1 cellular context compared by ENCODE assay signal in genomic region chr1:184973308-184974085, GRCh38.
TF ChIP-seq lines count a peak whose summit lies in the region.

No MANE protein-coding gene starts in this region.

TF ChIP-seq in K562, 482 proteins besides CTCF, POLR2A, EP300 and RAD21 (continued from another document and continues in another):
- TF ChIP-seq ZBTB9 (CRISPR knock-in tag; IDR thresholded peaks at IDR 0.05) (0 out of 2 replicates have a peak, but pooled peaks have one; percentile 26), TBL1XR1 (IDR thresholded peaks at IDR 0.05; ENCODE audit: low read length in 2 of 2) (peak in 1 of 2 experiments; percentile 20; a peak in 1 of 4 replicates), ELF4 (CRISPR knock-in tag; IDR thresholded peaks at IDR 0.05) (peak; percentile 78), ELF1 (tag; IDR thresholded peaks at IDR 0.05) (peak; percentile 54; the same call in 1 of the 2 replicates), CCNT2 (IDR thresholded peaks at IDR 0.05; ENCODE audit: borderline replicate concordance, extremely low read depth, insufficient read length, low read depth, low read length) (peak; percentile 63), ETV5 (CRISPR knock-in tag; IDR thresholded peaks at IDR 0.05; ENCODE audit: low read depth) (peak; percentile 72; the same call in 1 of the 2 replicates), ESRRA (IDR thresholded peaks at IDR 0.05; ENCODE audit: borderline replicate concordance, low read depth) (peak; percentile 49), ZNF511 (CRISPR knock-in tag; IDR thresholded peaks at IDR 0.05) (peak; percentile 90), GMEB1 (CRISPR knock-in tag; IDR thresholded peaks at IDR 0.05) (no peak), ZNF717 (CRISPR knock-in tag; IDR thresholded peaks at IDR 0.05) (0 out of 2 replicates have a peak, but pooled peaks have one; percentile 9), ATF7 (IDR thresholded peaks at IDR 0.05) (peak; percentile 92), GABPB1 (CRISPR knock-in tag; IDR thresholded peaks at IDR 0.05) (peak; percentile 39; the same call in 1 of the 2 replicates), KDM5B (IDR thresholded peaks at IDR 0.05; ENCODE audit: insufficient replicate concordance, low read depth, low read length) (peak; percentile 79), MEF2D (tag; conservative IDR thresholded peaks at IDR 0.05; ENCODE audit: low read depth) (no peak), CSDE1 (IDR thresholded peaks at IDR 0.05) (0 out of 4 replicates have a peak, but pooled peaks of 1 of the 2 experiments have one; percentile 43), ZEB2 (IDR thresholded peaks at IDR 0.05) (peak; percentile 69), ZKSCAN3 (CRISPR knock-in tag; IDR thresholded peaks at IDR 0.05) (no peak), ZNF592 (IDR thresholded peaks at IDR 0.05) (peak; percentile 52), NFATC3 (IDR thresholded peaks at IDR 0.05) (no peak), LEF1 (IDR thresholded peaks at IDR 0.05) (peak; percentile 82), KAT8 (IDR thresholded peaks at IDR 0.05; ENCODE audit: low read depth) (peak; percentile 6; the same call in 1 of the 2 replicates), NRF1 (conservative IDR thresholded peaks at IDR 0.05 in 1 of 2, IDR thresholded peaks at IDR 0.05 in 1 of 2) (no peak; a peak in 1 of 4 replicates), THRB (CRISPR knock-in tag; conservative IDR thresholded peaks at IDR 0.05) (0 out of 2 replicates have a peak, but pooled peaks have one; percentile 3), GTF2A2 (tag; IDR thresholded peaks at IDR 0.05) (no peak), ZNF12 (CRISPR knock-in tag; IDR thresholded peaks at IDR 0.05) (peak; percentile 22; the same call in 1 of the 2 replicates), ZNF140 (CRISPR knock-in tag; IDR thresholded peaks at IDR 0.05) (no peak), RBM22 (IDR thresholded peaks at IDR 0.05; ENCODE audit: low read depth, low read length, poor library complexity, severe bottlenecking) (peak; percentile 88), ATF2 (CRISPR knock-in tag; IDR thresholded peaks at IDR 0.05) (no peak), ATF1 (CRISPR knock-in tag; IDR thresholded peaks at IDR 0.05) (no peak), ATF1 (tag; IDR thresholded peaks at IDR 0.05) (no peak), FOXK2 (conservative IDR thresholded peaks at IDR 0.05 in 1 of 2, IDR thresholded peaks at IDR 0.05 in 1 of 2; ENCODE audit: low read depth in 2 of 2) (peak in 1 of 2 experiments; percentile 66; a peak in 1 of 4 replicates), ARNT (IDR thresholded peaks at IDR 0.05) (peak in 1 of 2 experiments; percentile 81; a peak in 2 of 4 replicates), CTCFL (IDR thresholded peaks at IDR 0.05; ENCODE audit: borderline replicate concordance, insufficient read depth, low read depth, low read length, poor library complexity, severe bottlenecking) (no peak), ZSCAN32 (CRISPR knock-in tag; IDR thresholded peaks at IDR 0.05) (peak; percentile 89), ZNF644 (tag; IDR thresholded peaks at IDR 0.05; ENCODE audit: low read depth) (peak; percentile 26; the same call in 1 of the 2 replicates), UBTF (IDR thresholded peaks at IDR 0.05; ENCODE audit: borderline replicate concordance in 1 of 2, low read depth in 2 of 2, low read length in 2 of 2) (peak in 1 of 2 experiments; percentile 44; a peak in 2 of 4 replicates), IRF9 (tag; IDR thresholded peaks at IDR 0.05) (0 out of 2 replicates have a peak, but pooled peaks have one; percentile 48), ZNF316 (IDR thresholded peaks at IDR 0.05) (peak; percentile 84)
- TF ChIP-seq, protein P1, sequence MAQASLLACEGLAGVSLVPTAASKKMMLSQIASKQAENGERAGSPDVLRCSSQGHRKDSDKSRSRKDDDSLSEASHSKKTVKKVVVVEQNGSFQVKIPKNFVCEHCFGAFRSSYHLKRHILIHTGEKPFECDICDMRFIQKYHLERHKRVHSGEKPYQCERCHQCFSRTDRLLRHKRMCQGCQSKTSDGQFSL (CRISPR knock-in tag; IDR thresholded peaks at IDR 0.05): peak; percentile 74; the same call in 1 of the 2 replicates
- TF ChIP-seq, protein P1 (tag; IDR thresholded peaks at IDR 0.05): 0 out of 4 replicates have a peak, but pooled peaks of 1 of the 2 experiments have one; percentile 38
- TF ChIP-seq, protein P2, sequence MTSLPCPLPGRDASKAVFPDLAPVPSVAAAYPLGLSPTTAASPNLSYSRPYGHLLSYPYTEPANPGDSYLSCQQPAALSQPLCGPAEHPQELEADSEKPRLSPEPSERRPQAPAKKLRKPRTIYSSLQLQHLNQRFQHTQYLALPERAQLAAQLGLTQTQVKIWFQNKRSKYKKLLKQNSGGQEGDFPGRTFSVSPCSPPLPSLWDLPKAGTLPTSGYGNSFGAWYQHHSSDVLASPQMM (CRISPR knock-in tag; IDR thresholded peaks at IDR 0.05): no peak
- TF ChIP-seq, protein P3, sequence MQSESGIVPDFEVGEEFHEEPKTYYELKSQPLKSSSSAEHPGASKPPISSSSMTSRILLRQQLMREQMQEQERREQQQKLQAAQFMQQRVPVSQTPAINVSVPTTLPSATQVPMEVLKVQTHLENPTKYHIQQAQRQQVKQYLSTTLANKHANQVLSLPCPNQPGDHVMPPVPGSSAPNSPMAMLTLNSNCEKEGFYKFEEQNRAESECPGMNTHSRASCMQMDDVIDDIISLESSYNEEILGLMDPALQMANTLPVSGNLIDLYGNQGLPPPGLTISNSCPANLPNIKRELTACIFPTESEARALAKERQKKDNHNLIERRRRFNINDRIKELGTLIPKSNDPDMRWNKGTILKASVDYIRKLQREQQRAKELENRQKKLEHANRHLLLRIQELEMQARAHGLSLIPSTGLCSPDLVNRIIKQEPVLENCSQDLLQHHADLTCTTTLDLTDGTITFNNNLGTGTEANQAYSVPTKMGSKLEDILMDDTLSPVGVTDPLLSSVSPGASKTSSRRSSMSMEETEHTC (IDR thresholded peaks at IDR 0.05): no peak
